In genomic region chr1:43705982-43706597, GRCh38 we compare ENCODE assay signal across 7 cellular contexts. TPM values are rescaled to one million over a fixed set of nuclear protein-coding genes. Genes with fewer than 3 reads are reported as not detected.
DNase-seq lines count a peak whose midpoint lies in the region; ATAC-seq and TF ChIP-seq lines count a peak whose summit lies in the region.

No MANE protein-coding gene starts in this region.

- ATAC-seq in DND-41 (ENCODE audit: insufficient read depth, low read depth) (no peak), natural killer cell (no peak), GM21526 (IDR thresholded peaks at IDR 0.05; ENCODE audit: low FRiP score, unreplicated experiment) (no peak)

- peak overlapping the region; percentile 95 for H3K4me2 ChIP-seq in DND-41 (ENCODE audit: insufficient read depth, low read length)

- no peaks in the 10 kb centered on the region for H3K27me3 Mint-ChIP-seq in activated naive CD8-positive, alpha-beta T cell
- no peaks in the 10 kb centered on the region for H3K27me3 Mint-ChIP-seq in natural killer cell (ENCODE audit: low read depth in 2 of 2)

- peaks cover 2% of the 10 kb centered on the region; the same call in 1 of the 2 replicates for H4K20me1 ChIP-seq in DND-41 (ENCODE audit: insufficient read depth, low read length)

- H3K79me2 ChIP-seq in DND-41 (ENCODE audit: insufficient read depth, low read length), result peaks cover 37% of the 10 kb centered on the region

- DNase-seq in DND-41, result peak; percentile 8
- no peak for DNase-seq in natural killer cell
- DNase-seq in NCI-H1436 treated with DMSO at 0.1 percent for 48 hours (lab: John Stamatoyannopoulos, UW), result no peak
- DNase-seq in AML-193 (lab: John Stamatoyannopoulos, UW), result no peak

- no peaks in the 10 kb centered on the region for H3K9me3 Mint-ChIP-seq in activated naive CD8-positive, alpha-beta T cell (ENCODE audit: low read depth)
- H3K9me3 Mint-ChIP-seq in natural killer cell, result no peaks in the 10 kb centered on the region

- peaks cover 56% of the 10 kb centered on the region for H3K36me3 ChIP-seq in DND-41 (ENCODE audit: insufficient read depth, low read length)
- H3K36me3 ChIP-seq in HUES6 (ENCODE audit: control insufficient read depth, insufficient read depth, low read length), result peaks cover 46% of the 10 kb centered on the region

- intact Hi-C loops in natural killer cell (cut with micrococcal nuclease), result loop anchor here (2.0 kb wide), 1 partner anchor 55 kb away; the partner anchor contains the start of gene KDM4A

- H3K27ac Mint-ChIP-seq in activated naive CD8-positive, alpha-beta T cell, result peak overlapping the region; percentile 84
- peak overlapping the region in 1 of 2 donors; percentile 35 for H3K27ac Mint-ChIP-seq in natural killer cell

- TF ChIP-seq CTCF in DND-41 (IDR thresholded peaks at IDR 0.05; ENCODE audit: borderline replicate concordance, extremely low read depth, low read length, poor library complexity, severe bottlenecking), result no peak
- TF ChIP-seq CTCF in natural killer cell (IDR thresholded peaks at IDR 0.05), result no peak

- peak overlapping the region; percentile 89 for H3K4me3 Mint-ChIP-seq in activated naive CD8-positive, alpha-beta T cell
- peak overlapping the region; percentile 65 for H3K4me3 Mint-ChIP-seq in natural killer cell

- H3K27ac ChIP-seq in DND-41 (ENCODE audit: low read length) (peak overlapping the region; percentile 88), HUES6 (ENCODE audit: low read depth, low read length) (no peak overlapping the region)

- H3K9ac ChIP-seq in DND-41 (ENCODE audit: low read depth, low read length) (peak overlapping the region; percentile 84), HUES6 (ENCODE audit: low read length) (peak overlapping the region; percentile 88)

- no peak overlapping the region for H2AFZ ChIP-seq in DND-41 (ENCODE audit: low read depth, low read length)

- no peaks in the 10 kb centered on the region for H3K27me3 ChIP-seq in DND-41 (ENCODE audit: insufficient read depth, low read length, poor library complexity)
- no peaks in the 10 kb centered on the region for H3K27me3 ChIP-seq in HUES6 (ENCODE audit: control insufficient read depth, insufficient read depth, low read length)

- no peaks in the 10 kb centered on the region for H3K9me3 ChIP-seq in DND-41 (ENCODE audit: insufficient read depth, low read length, severe bottlenecking)
- H3K9me3 ChIP-seq in HUES6 (ENCODE audit: control insufficient read depth, insufficient read depth, low read depth, low read length), result no peaks in the 10 kb centered on the region

- peaks cover 32% of the 10 kb centered on the region for H3K4me1 ChIP-seq in DND-41 (ENCODE audit: insufficient read depth, low read length)
- peaks cover 9% of the 10 kb centered on the region for H3K4me1 ChIP-seq in HUES6 (ENCODE audit: control insufficient read depth, insufficient read depth, low read length)

- H3K36me3 Mint-ChIP-seq in activated naive CD8-positive, alpha-beta T cell, result peaks cover 6% of the 10 kb centered on the region
- peaks cover 11% of the 10 kb centered on the region for H3K36me3 Mint-ChIP-seq in natural killer cell

- peaks cover 31% of the 10 kb centered on the region for H3K4me1 Mint-ChIP-seq in activated naive CD8-positive, alpha-beta T cell (ENCODE audit: low read depth)
- peaks cover 18 to 24% of the 10 kb centered on the region in 2 donors for H3K4me1 Mint-ChIP-seq in natural killer cell

- H3K4me3 ChIP-seq in DND-41 (ENCODE audit: low read depth in 1 of 2, low read length in 2 of 2) (peak overlapping the region; percentile 55 to 94; a peak in 3 of 4 replicates), HUES6 (ENCODE audit: low read depth, low read length) (peak overlapping the region; percentile 95)

RNA-seq across cellular contexts. Expression of gene ST3GAL3, which starts 1.2 kb away (rescaled TPM):
- 10 to 100 TPM; 22.2 to 27.3 (median 22.3) TPM for total RNA-seq in natural killer cell

RNA-seq across cellular contexts. Expression of gene KDM4A, which starts 56.1 kb away (rescaled TPM):
- total RNA-seq in natural killer cell, result 10 to 100 TPM; 41.5 to 70.9 (median 58.1) TPM
